8 cellular contexts compared by ENCODE assay signal in the genomic region with DNA sequence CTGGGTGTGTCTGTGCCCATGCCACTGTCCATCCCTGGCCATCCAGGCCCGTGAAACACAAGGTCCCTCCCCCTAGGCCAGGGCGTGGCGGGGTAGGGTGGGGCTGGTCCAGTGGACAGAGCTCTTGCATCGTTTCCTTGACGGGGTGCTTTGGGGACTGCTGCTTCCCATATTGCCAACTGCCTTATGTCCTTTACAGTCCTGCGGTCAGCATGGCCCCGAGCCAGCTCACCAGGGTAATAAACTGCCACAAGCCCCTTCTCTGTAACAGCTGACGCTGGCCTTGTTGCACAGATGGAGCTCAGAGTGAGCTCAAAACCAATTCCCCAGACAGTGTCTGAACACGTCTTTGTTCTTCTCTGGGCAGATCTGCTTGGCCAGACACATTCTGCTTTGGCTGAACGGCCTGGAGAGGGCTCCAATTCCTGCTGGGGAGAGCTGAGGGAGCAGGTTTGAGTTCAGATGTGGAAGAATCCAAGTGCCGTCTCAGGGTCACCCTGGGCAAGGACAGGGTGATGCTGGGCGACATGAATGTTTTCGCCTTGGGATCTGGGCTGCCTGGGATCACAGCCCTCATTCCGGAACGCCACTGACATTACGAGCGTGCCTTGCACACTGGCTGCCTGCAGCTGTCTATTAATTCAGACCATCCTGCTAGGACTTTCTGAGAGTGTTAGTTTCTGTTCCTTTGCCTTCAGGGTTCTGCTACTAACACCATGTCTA. TPM values are rescaled to one million over a fixed set of nuclear protein-coding genes. Genes with fewer than 3 reads are reported as not detected.
DNase-seq lines count a peak whose midpoint lies in the region; ATAC-seq and TF ChIP-seq lines count a peak whose summit lies in the region.

No MANE protein-coding gene starts in this region.

- no TSS peak for BruUV-seq in Panc1 (replicated peaks; lab: Mats Ljungman, UMichigan)

- H3K4me3 ChIP-seq in Panc1 (ENCODE audit: low read depth in 2 of 2, low read length in 2 of 2): no peak overlapping the region
- peak overlapping the region in 1 of 2 donors; percentile 26 for H3K4me3 ChIP-seq in foreskin fibroblast (ENCODE audit: low read depth in 1 of 2, low read length in 2 of 2)
- no peak overlapping the region for H3K4me3 ChIP-seq in rectal smooth muscle tissue (ENCODE audit: low read length)

- peaks cover 6% of the 10 kb centered on the region for H3K4me1 Mint-ChIP-seq in activated T-cell treated with anti-CD3 and anti-CD28 coated beads, Interleukin-2, amount 50 U/mL, for 24 hours (ENCODE audit: low read depth)

- intact Hi-C loops in Panc1 (cut with micrococcal nuclease; ENCODE audit: unreplicated experiment): loop anchor here (10.0 kb wide), 2 partner anchors 947 to 1287 kb away; no protein-coding TSS in a partner anchor

- H3K9me3 Mint-ChIP-seq in activated T-cell treated with anti-CD3 and anti-CD28 coated beads, Interleukin-2, amount 50 U/mL, for 24 hours: no peaks in the 10 kb centered on the region

- DNase-seq in GM13976 (ENCODE audit: low spot score): peak; percentile 28
- no peak for DNase-seq in Panc1 (ENCODE audit: low read depth, low spot score)
- DNase-seq in foreskin fibroblast: peak; percentile 39 to 74
- DNase-seq in activated T-cell treated with anti-CD3 and anti-CD28 coated beads, Interleukin-2, amount 50 U/mL, for 24 hours: no peak
- DNase-seq in kidney tubule cell (ENCODE audit: low spot score): no peak
- DNase-seq in NCI-H187 (lab: John Stamatoyannopoulos, UW): no peak
- no peak for DNase-seq in activated CD8-positive, alpha-beta memory T cell treated with anti-CD3 and anti-CD28 coated beads, Interleukin-2, amount 50 U/mL, for 4 hours

- H3K27me3 ChIP-seq in Panc1 (ENCODE audit: control insufficient read depth, insufficient read depth, low read length) (no peaks in the 10 kb centered on the region), rectal smooth muscle tissue (ENCODE audit: control insufficient read depth, insufficient read depth, low read length) (no peaks in the 10 kb centered on the region)

- H3K27me3 Mint-ChIP-seq in activated T-cell treated with anti-CD3 and anti-CD28 coated beads, Interleukin-2, amount 50 U/mL, for 24 hours: peaks cover 2% of the 10 kb centered on the region

- H3K9ac ChIP-seq in rectal smooth muscle tissue (ENCODE audit: low read length): no peak overlapping the region

- POLR2A ChIA-PET in Panc1 (lab: Charles Lee): interaction anchor here (0.6 kb wide), 1 partner anchor 282 kb away, joined by 6 read pairs; no protein-coding TSS in a partner anchor

- ATAC-seq in Panc1: peak; percentile 56

- no peak for TF ChIP-seq CTCF in GM13976 (IDR thresholded peaks at IDR 0.05; ENCODE audit: borderline replicate concordance, control extremely low read depth, extremely low read depth, insufficient read depth, missing control alignments)
- TF ChIP-seq CTCF in Panc1 (IDR thresholded peaks at IDR 0.05): no peak
- TF ChIP-seq CTCF in foreskin fibroblast (IDR thresholded peaks at IDR 0.05; ENCODE audit: low read depth, low read length): peak; percentile 29

- H3K36me3 Mint-ChIP-seq in activated T-cell treated with anti-CD3 and anti-CD28 coated beads, Interleukin-2, amount 50 U/mL, for 24 hours (ENCODE audit: low read depth): no peaks in the 10 kb centered on the region

- no peak overlapping the region for H3K27ac Mint-ChIP-seq in activated T-cell treated with anti-CD3 and anti-CD28 coated beads, Interleukin-2, amount 50 U/mL, for 24 hours

- H3K4me1 ChIP-seq in Panc1 (ENCODE audit: control insufficient read depth, insufficient read depth, low read length) (no peaks in the 10 kb centered on the region), rectal smooth muscle tissue (ENCODE audit: control insufficient read depth, insufficient read depth, low read length) (peaks cover 18% of the 10 kb centered on the region)

- in situ Hi-C loops in GM13976 (cut with MboI; ENCODE audit: low sequenced_read_pairs, unreplicated experiment) (no loop called here), Panc1 (cut with HindIII; ENCODE audit: low pct_unique_long_range_greater_than_20kb, low sequenced_read_pairs) (no loop called here)

- CTCF ChIA-PET in Panc1 (lab: Charles Lee): interaction anchor here (0.6 to 1.3 kb wide), 3 partner anchors 28 to 1083 kb away, joined by 3 to 5 read pairs (median 4); no protein-coding TSS in a partner anchor

- H3K4me3 Mint-ChIP-seq in activated T-cell treated with anti-CD3 and anti-CD28 coated beads, Interleukin-2, amount 50 U/mL, for 24 hours: no peak overlapping the region

- H3K36me3 ChIP-seq in Panc1 (ENCODE audit: control insufficient read depth, insufficient read depth, low read length) (no peaks in the 10 kb centered on the region), rectal smooth muscle tissue (ENCODE audit: control insufficient read depth, insufficient read depth, low read length) (no peaks in the 10 kb centered on the region)

- H3K9me3 ChIP-seq in Panc1 (ENCODE audit: control insufficient read depth, insufficient read depth, low read depth, low read length): no peaks in the 10 kb centered on the region

- no peak overlapping the region for H3K27ac ChIP-seq in Panc1 (ENCODE audit: low read length)
- H3K27ac ChIP-seq in rectal smooth muscle tissue (ENCODE audit: low read depth, low read length): peak overlapping the region; percentile 53

RNA-seq across cellular contexts. Expression of gene RGMA, which starts 51.5 kb away (rescaled TPM):
- 0.62 TPM for total RNA-seq in Panc1 (2021; ENCODE audit: unreplicated experiment)
- polyA plus RNA-seq in Panc1 (2012; ENCODE audit: insufficient read length): 0.07 TPM

Comparison
In these comparisons a context has a peak if more than half of its experiments do, and no peak if none do; other contexts are left out.
1. DNase-seq: peak in GM13976 (single experiment) and foreskin fibroblast (2 of 2); none in Panc1 (single experiment), activated T-cell treated with anti-CD3 and anti-CD28 coated beads, Interleukin-2, amount 50 U/mL, for 24 hours (single experiment), kidney tubule cell (single experiment), NCI-H187 (0 of 2) and activated CD8-positive, alpha-beta memory T cell treated with anti-CD3 and anti-CD28 coated beads, Interleukin-2, amount 50 U/mL, for 4 hours (single experiment).